30 cellular contexts compared by ENCODE assay signal in the genomic region with DNA sequence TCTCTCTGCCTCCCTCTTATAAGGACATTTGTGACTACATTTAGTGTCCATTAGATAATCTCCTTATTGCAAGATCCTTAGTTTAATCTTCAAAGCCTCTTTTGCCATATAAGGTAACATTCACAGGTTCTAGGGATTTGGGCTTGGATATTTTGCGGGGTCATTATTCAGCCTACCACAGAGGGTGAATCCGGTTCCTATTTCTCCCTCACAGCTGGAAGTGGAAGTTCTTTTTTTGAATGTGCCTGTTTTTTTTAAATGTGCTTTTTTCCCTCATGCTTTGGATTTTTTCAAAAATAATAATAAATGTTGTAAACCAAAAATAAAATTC. TPM values are rescaled to one million over a fixed set of nuclear protein-coding genes. Genes with fewer than 3 reads are reported as not detected.
"Had no signal": no experiment of that assay in that cellular context is flagged by ENCODE, and none has a peak within 500 bp of the region (broad histone marks: within the 10 kb centered on the region; RNA-seq: fewer than 3 reads in every experiment).

No MANE protein-coding gene starts in this region.

- H3K27ac Mint-ChIP-seq: activated B cell treated with CpG ODN at 0.5 μM for 24 hours; activated CD4-positive, alpha-beta T cell treated with anti-CD3 and anti-CD28 coated beads for 36 hours; activated naive CD4-positive, alpha-beta T cell treated with anti-CD3 and anti-CD28 coated beads, Interleukin-2, amount 10 ng/mL, durations not matched to agents 7 days and 5 days; activated naive CD8-positive, alpha-beta T cell treated with anti-CD3 and anti-CD28 coated beads, Interleukin-2, amount 10 ng/mL, durations not matched to agents 7 days and 5 days; nephron; stimulated activated memory B cell treated with anti-CD40 and anti-IgM and Interleukin-4, amounts not matched to agents 10 μg/mL and 1 μg/mL and 100 μg/mL, for 72 hours; stimulated activated naive CD8-positive, alpha-beta T cell treated with anti-CD3 and anti-CD28 coated beads, Interleukin-15, amount 100 ng/mL, for 72 hours; T-helper 17 cell; type B pancreatic cell had no signal

- H3K4me1 Mint-ChIP-seq: activated B cell treated with CpG ODN at 0.5 μM for 24 hours; activated CD4-positive, alpha-beta T cell treated with anti-CD3 and anti-CD28 coated beads for 36 hours; activated naive CD4-positive, alpha-beta T cell treated with anti-CD3 and anti-CD28 coated beads, Interleukin-2, amount 10 ng/mL, durations not matched to agents 7 days and 5 days; activated naive CD8-positive, alpha-beta T cell treated with anti-CD3 and anti-CD28 coated beads, Interleukin-2, amount 10 ng/mL, durations not matched to agents 7 days and 5 days; stimulated activated memory B cell treated with anti-CD40 and anti-IgM and Interleukin-4, amounts not matched to agents 10 μg/mL and 1 μg/mL and 100 μg/mL, for 72 hours; stimulated activated naive CD8-positive, alpha-beta T cell treated with anti-CD3 and anti-CD28 coated beads, Interleukin-15, amount 100 ng/mL, for 72 hours; T-helper 17 cell had no signal

- H3K4me3 ChIP-seq: left lung, lung, mucosa of descending colon, pancreas, prostate gland, sigmoid colon, uterus had no signal

- H3K4me3 Mint-ChIP-seq: activated B cell treated with CpG ODN at 0.5 μM for 24 hours; activated CD4-positive, alpha-beta T cell treated with anti-CD3 and anti-CD28 coated beads for 36 hours; activated naive CD4-positive, alpha-beta T cell treated with anti-CD3 and anti-CD28 coated beads, Interleukin-2, amount 10 ng/mL, durations not matched to agents 7 days and 5 days; activated naive CD8-positive, alpha-beta T cell treated with anti-CD3 and anti-CD28 coated beads, Interleukin-2, amount 10 ng/mL, durations not matched to agents 7 days and 5 days; nephron; stimulated activated memory B cell treated with anti-CD40 and anti-IgM and Interleukin-4, amounts not matched to agents 10 μg/mL and 1 μg/mL and 100 μg/mL, for 72 hours; stimulated activated naive CD8-positive, alpha-beta T cell treated with anti-CD3 and anti-CD28 coated beads, Interleukin-15, amount 100 ng/mL, for 72 hours; T-helper 17 cell; type B pancreatic cell had no signal

- H3K27me3 ChIP-seq: left lung, pancreas, sigmoid colon, uterus had no signal

- H3K36me3 ChIP-seq: left lung, pancreas, prostate gland, sigmoid colon, uterus had no signal

- H3K27me3 Mint-ChIP-seq: activated B cell treated with CpG ODN at 0.5 μM for 24 hours; activated CD4-positive, alpha-beta T cell treated with anti-CD3 and anti-CD28 coated beads for 36 hours; activated naive CD4-positive, alpha-beta T cell treated with anti-CD3 and anti-CD28 coated beads, Interleukin-2, amount 10 ng/mL, durations not matched to agents 7 days and 5 days; activated naive CD8-positive, alpha-beta T cell treated with anti-CD3 and anti-CD28 coated beads, Interleukin-2, amount 10 ng/mL, durations not matched to agents 7 days and 5 days; stimulated activated memory B cell treated with anti-CD40 and anti-IgM and Interleukin-4, amounts not matched to agents 10 μg/mL and 1 μg/mL and 100 μg/mL, for 72 hours; type B pancreatic cell had no signal

- H3K36me3 Mint-ChIP-seq: activated naive CD4-positive, alpha-beta T cell treated with anti-CD3 and anti-CD28 coated beads, Interleukin-2, amount 10 ng/mL, durations not matched to agents 7 days and 5 days; activated naive CD8-positive, alpha-beta T cell treated with anti-CD3 and anti-CD28 coated beads, Interleukin-2, amount 10 ng/mL, durations not matched to agents 7 days and 5 days; type B pancreatic cell had no signal

- H3K4me1 ChIP-seq: left lung, prostate gland, sigmoid colon, uterus had no signal

- DNase-seq: activated B cell treated with CpG ODN at 0.5 μM for 24 hours; activated CD4-positive, alpha-beta T cell treated with anti-CD3 and anti-CD28 coated beads for 36 hours; activated effector memory CD4-positive, alpha-beta T cell treated with Interleukin-2 at 50 U/mL for 16 hours; activated naive CD4-positive, alpha-beta T cell treated with anti-CD3 and anti-CD28 coated beads, Interleukin-2, amount 10 ng/mL, durations not matched to agents 7 days and 5 days; activated naive CD8-positive, alpha-beta T cell treated with anti-CD3 and anti-CD28 coated beads, Interleukin-2, amount 10 ng/mL, durations not matched to agents 7 days and 5 days; caudate nucleus; head of caudate nucleus; hippocampal formation; left lung; mucosa of descending colon; pancreas; retina; sigmoid colon; small intestine; stimulated activated CD4-positive, alpha-beta T cell treated with anti-CD3 and anti-CD28 coated beads, Interleukin-1b, Interleukin-23, amount 100 ng/mL, for 48 hours; stimulated activated CD4-positive, alpha-beta T cell treated with anti-CD3 and anti-CD28 coated beads, Interleukin-4, amount 100 ng/mL, for 4 hours; stimulated activated CD8-positive, alpha-beta memory T cell treated with anti-CD3 and anti-CD28 coated beads, Interleukin-4, amount 100 ng/mL, for 48 hours; stimulated activated naive CD8-positive, alpha-beta T cell treated with anti-CD3 and anti-CD28 coated beads, Interleukin-15, amount 100 ng/mL, for 72 hours; substantia nigra; T-helper 17 cell; uterus had no signal

- ATAC-seq: activated CD4-positive, alpha-beta T cell treated with anti-CD3 and anti-CD28 coated beads for 36 hours; left lung; mucosa of descending colon; stimulated activated memory B cell treated with anti-CD40 and anti-IgM and Interleukin-4, amounts not matched to agents 10 μg/mL and 1 μg/mL and 100 μg/mL, for 72 hours; stimulated activated naive CD8-positive, alpha-beta T cell treated with anti-CD3 and anti-CD28 coated beads, Interleukin-15, amount 100 ng/mL, for 72 hours; T-helper 17 cell had no signal

- H3K27ac ChIP-seq: left lung, prostate gland, sigmoid colon, uterus had no signal

- H3K9me3 ChIP-seq: pancreas, prostate gland, uterus had no signal

RNA-seq across cellular contexts. Expression of gene STK31, which starts 47.1 kb away (rescaled TPM):
- total RNA-seq: fibroblast of villous mesenchyme, myocyte had no signal
- polyA plus RNA-seq: endothelial cell of umbilical vein, fibroblast of lung had no signal
